In the genomic region with DNA sequence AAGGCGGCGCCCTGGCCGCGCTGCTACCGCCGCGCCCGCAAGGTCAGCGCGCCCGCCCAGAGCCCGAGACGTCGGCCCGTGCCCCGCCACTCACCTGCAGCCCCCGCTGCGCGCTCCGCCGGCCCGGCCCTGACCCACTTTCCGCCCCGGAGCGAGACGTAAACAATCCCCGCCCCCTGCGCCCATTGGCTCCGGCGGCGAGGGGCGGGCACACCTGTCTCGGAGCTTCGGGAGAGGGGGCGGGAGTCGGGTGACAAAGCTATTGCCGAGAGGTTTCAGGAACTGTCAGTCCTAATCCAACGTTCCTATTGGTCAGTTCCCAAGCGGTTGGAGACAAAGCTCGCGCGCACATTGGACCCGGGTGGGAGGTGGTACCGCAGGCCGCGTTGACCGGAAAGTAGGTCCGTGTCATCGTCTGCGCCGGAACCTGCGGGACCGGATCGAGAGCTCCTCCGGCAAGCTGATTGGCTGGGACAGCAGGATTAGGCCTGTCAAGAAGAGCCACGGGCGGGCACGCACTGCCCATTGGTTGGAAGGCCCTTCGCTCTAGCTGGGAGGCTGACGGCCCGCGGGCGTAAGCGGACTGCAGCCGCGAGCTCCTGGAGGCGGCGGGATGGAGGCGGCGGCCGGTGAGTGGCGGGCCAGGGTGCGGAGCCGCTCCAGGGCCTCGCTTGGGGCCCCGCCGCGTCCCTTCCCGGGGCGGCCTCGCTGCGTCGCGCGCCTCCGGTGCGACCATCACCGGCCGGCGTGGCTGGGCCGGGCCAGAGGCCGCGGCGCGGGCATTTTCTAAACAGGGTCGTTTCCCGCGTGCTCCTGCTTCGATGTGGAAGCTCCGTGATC, we compare ENCODE assay signal across 1 cellular context.
TF ChIP-seq lines count a peak whose summit lies in the region.

A gene with protein sequence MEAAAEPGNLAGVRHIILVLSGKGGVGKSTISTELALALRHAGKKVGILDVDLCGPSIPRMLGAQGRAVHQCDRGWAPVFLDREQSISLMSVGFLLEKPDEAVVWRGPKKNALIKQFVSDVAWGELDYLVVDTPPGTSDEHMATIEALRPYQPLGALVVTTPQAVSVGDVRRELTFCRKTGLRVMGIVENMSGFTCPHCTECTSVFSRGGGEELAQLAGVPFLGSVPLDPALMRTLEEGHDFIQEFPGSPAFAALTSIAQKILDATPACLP (plus strand): TSS at position 553 of the 840 bp plus-strand sequence. CDS start 61 bp downstream, at position 614.
A gene (minus strand): TSS at position 164 of the 840 bp plus-strand sequence. CDS start 1,088 bp downstream, outside the sequence.

TF ChIP-seq in HepG2, 621 proteins besides CTCF, POLR2A, EP300 and RAD21 (continued from another document and continues in another):
- peak; percentile 24; the same call in 1 of the 2 replicates for TF ChIP-seq ZNF776 (CRISPR knock-in tag; IDR thresholded peaks at IDR 0.05)
- TF ChIP-seq THAP11 (CRISPR knock-in tag; IDR thresholded peaks at IDR 0.05): peak; percentile 95
- TF ChIP-seq, protein P1, sequence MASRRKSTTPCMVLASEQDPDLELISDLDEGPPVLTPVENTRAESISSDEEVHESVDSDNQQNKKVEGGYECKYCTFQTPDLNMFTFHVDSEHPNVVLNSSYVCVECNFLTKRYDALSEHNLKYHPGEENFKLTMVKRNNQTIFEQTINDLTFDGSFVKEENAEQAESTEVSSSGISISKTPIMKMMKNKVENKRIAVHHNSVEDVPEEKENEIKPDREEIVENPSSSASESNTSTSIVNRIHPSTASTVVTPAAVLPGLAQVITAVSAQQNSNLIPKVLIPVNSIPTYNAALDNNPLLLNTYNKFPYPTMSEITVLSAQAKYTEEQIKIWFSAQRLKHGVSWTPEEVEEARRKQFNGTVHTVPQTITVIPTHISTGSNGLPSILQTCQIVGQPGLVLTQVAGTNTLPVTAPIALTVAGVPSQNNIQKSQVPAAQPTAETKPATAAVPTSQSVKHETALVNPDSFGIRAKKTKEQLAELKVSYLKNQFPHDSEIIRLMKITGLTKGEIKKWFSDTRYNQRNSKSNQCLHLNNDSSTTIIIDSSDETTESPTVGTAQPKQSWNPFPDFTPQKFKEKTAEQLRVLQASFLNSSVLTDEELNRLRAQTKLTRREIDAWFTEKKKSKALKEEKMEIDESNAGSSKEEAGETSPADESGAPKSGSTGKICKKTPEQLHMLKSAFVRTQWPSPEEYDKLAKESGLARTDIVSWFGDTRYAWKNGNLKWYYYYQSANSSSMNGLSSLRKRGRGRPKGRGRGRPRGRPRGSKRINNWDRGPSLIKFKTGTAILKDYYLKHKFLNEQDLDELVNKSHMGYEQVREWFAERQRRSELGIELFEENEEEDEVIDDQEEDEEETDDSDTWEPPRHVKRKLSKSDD (CRISPR knock-in tag; IDR thresholded peaks at IDR 0.05; ENCODE audit: low read depth): no peak
- TF ChIP-seq, protein P2, sequence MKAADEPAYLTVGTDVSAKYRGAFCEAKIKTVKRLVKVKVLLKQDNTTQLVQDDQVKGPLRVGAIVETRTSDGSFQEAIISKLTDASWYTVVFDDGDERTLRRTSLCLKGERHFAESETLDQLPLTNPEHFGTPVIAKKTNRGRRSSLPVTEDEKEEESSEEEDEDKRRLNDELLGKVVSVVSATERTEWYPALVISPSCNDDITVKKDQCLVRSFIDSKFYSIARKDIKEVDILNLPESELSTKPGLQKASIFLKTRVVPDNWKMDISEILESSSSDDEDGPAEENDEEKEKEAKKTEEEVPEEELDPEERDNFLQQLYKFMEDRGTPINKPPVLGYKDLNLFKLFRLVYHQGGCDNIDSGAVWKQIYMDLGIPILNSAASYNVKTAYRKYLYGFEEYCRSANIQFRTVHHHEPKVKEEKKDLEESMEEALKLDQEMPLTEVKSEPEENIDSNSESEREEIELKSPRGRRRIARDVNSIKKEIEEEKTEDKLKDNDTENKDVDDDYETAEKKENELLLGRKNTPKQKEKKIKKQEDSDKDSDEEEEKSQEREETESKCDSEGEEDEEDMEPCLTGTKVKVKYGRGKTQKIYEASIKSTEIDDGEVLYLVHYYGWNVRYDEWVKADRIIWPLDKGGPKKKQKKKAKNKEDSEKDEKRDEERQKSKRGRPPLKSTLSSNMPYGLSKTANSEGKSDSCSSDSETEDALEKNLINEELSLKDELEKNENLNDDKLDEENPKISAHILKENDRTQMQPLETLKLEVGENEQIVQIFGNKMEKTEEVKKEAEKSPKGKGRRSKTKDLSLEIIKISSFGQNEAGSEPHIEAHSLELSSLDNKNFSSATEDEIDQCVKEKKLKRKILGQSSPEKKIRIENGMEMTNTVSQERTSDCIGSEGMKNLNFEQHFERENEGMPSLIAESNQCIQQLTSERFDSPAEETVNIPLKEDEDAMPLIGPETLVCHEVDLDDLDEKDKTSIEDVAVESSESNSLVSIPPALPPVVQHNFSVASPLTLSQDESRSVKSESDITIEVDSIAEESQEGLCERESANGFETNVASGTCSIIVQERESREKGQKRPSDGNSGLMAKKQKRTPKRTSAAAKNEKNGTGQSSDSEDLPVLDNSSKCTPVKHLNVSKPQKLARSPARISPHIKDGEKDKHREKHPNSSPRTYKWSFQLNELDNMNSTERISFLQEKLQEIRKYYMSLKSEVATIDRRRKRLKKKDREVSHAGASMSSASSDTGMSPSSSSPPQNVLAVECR (CRISPR knock-in tag; IDR thresholded peaks at IDR 0.05; ENCODE audit: borderline replicate concordance): peak; percentile 76
- TF ChIP-seq MAZ (IDR thresholded peaks at IDR 0.05; ENCODE audit: borderline replicate concordance, low read depth, low read length): peak; percentile 74; the same call in 1 of the 2 replicates
- TF ChIP-seq MAZ (CRISPR knock-in tag; IDR thresholded peaks at IDR 0.05; ENCODE audit: low read depth): peak; percentile 80
- TF ChIP-seq, protein P3, sequence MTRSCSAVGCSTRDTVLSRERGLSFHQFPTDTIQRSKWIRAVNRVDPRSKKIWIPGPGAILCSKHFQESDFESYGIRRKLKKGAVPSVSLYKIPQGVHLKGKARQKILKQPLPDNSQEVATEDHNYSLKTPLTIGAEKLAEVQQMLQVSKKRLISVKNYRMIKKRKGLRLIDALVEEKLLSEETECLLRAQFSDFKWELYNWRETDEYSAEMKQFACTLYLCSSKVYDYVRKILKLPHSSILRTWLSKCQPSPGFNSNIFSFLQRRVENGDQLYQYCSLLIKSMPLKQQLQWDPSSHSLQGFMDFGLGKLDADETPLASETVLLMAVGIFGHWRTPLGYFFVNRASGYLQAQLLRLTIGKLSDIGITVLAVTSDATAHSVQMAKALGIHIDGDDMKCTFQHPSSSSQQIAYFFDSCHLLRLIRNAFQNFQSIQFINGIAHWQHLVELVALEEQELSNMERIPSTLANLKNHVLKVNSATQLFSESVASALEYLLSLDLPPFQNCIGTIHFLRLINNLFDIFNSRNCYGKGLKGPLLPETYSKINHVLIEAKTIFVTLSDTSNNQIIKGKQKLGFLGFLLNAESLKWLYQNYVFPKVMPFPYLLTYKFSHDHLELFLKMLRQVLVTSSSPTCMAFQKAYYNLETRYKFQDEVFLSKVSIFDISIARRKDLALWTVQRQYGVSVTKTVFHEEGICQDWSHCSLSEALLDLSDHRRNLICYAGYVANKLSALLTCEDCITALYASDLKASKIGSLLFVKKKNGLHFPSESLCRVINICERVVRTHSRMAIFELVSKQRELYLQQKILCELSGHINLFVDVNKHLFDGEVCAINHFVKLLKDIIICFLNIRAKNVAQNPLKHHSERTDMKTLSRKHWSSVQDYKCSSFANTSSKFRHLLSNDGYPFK (CRISPR knock-in tag; IDR thresholded peaks at IDR 0.05; ENCODE audit: borderline replicate concordance): peak; percentile 32; the same call in 1 of the 2 replicates
- TF ChIP-seq, protein P4, sequence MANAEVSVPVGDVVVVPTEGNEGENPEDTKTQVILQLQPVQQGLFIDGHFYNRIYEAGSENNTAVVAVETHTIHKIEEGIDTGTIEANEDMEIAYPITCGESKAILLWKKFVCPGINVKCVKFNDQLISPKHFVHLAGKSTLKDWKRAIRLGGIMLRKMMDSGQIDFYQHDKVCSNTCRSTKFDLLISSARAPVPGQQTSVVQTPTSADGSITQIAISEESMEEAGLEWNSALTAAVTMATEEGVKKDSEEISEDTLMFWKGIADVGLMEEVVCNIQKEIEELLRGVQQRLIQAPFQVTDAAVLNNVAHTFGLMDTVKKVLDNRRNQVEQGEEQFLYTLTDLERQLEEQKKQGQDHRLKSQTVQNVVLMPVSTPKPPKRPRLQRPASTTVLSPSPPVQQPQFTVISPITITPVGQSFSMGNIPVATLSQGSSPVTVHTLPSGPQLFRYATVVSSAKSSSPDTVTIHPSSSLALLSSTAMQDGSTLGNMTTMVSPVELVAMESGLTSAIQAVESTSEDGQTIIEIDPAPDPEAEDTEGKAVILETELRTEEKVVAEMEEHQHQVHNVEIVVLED (CRISPR knock-in tag; IDR thresholded peaks at IDR 0.05; ENCODE audit: borderline replicate concordance): peak; percentile 83
- peak; percentile 83 for TF ChIP-seq FOXK1 (CRISPR knock-in tag; IDR thresholded peaks at IDR 0.05; ENCODE audit: borderline replicate concordance, low read depth)
- peak; percentile 85 for TF ChIP-seq RBFOX2 (IDR thresholded peaks at IDR 0.05; ENCODE audit: low read depth, low read length)
- TF ChIP-seq RNF2 (conservative IDR thresholded peaks at IDR 0.05; ENCODE audit: low read depth): 0 out of 2 replicates have a peak, but pooled peaks have one; percentile 20
- TF ChIP-seq KDM5A (IDR thresholded peaks at IDR 0.05; ENCODE audit: borderline replicate concordance, low read length): peak; percentile 36; the same call in 1 of the 2 replicates
- TF ChIP-seq, protein P5, sequence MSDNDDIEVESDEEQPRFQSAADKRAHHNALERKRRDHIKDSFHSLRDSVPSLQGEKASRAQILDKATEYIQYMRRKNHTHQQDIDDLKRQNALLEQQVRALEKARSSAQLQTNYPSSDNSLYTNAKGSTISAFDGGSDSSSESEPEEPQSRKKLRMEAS (IDR thresholded peaks at IDR 0.05): peak; percentile 18
- TF ChIP-seq, protein P6, sequence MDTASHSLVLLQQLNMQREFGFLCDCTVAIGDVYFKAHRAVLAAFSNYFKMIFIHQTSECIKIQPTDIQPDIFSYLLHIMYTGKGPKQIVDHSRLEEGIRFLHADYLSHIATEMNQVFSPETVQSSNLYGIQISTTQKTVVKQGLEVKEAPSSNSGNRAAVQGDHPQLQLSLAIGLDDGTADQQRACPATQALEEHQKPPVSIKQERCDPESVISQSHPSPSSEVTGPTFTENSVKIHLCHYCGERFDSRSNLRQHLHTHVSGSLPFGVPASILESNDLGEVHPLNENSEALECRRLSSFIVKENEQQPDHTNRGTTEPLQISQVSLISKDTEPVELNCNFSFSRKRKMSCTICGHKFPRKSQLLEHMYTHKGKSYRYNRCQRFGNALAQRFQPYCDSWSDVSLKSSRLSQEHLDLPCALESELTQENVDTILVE (CRISPR knock-in tag; IDR thresholded peaks at IDR 0.05): peak; percentile 81; the same call in 1 of the 2 replicates
- TF ChIP-seq ARID2 (CRISPR knock-in tag; IDR thresholded peaks at IDR 0.05; ENCODE audit: borderline replicate concordance): no peak
- peak; percentile 14 for TF ChIP-seq TEAD3 (CRISPR knock-in tag; optimal IDR thresholded peaks at IDR 0.05; ENCODE audit: borderline replicate concordance)
- TF ChIP-seq, protein P7, sequence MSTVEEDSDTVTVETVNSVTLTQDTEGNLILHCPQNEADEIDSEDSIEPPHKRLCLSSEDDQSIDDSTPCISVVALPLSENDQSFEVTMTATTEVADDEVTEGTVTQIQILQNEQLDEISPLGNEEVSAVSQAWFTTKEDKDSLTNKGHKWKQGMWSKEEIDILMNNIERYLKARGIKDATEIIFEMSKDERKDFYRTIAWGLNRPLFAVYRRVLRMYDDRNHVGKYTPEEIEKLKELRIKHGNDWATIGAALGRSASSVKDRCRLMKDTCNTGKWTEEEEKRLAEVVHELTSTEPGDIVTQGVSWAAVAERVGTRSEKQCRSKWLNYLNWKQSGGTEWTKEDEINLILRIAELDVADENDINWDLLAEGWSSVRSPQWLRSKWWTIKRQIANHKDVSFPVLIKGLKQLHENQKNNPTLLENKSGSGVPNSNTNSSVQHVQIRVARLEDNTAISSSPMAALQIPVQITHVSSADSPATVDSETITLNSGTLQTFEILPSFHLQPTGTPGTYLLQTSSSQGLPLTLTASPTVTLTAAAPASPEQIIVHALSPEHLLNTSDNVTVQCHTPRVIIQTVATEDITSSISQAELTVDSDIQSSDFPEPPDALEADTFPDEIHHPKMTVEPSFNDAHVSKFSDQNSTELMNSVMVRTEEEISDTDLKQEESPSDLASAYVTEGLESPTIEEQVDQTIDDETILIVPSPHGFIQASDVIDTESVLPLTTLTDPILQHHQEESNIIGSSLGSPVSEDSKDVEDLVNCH (CRISPR knock-in tag; IDR thresholded peaks at IDR 0.05): no peak
- TF ChIP-seq, protein P8, sequence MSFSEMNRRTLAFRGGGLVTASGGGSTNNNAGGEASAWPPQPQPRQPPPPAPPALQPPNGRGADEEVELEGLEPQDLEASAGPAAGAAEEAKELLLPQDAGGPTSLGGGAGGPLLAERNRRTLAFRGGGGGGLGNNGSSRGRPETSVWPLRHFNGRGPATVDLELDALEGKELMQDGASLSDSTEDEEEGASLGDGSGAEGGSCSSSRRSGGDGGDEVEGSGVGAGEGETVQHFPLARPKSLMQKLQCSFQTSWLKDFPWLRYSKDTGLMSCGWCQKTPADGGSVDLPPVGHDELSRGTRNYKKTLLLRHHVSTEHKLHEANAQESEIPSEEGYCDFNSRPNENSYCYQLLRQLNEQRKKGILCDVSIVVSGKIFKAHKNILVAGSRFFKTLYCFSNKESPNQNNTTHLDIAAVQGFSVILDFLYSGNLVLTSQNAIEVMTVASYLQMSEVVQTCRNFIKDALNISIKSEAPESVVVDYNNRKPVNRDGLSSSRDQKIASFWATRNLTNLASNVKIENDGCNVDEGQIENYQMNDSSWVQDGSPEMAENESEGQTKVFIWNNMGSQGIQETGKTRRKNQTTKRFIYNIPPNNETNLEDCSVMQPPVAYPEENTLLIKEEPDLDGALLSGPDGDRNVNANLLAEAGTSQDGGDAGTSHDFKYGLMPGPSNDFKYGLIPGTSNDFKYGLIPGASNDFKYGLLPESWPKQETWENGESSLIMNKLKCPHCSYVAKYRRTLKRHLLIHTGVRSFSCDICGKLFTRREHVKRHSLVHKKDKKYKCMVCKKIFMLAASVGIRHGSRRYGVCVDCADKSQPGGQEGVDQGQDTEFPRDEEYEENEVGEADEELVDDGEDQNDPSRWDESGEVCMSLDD (CRISPR knock-in tag; IDR thresholded peaks at IDR 0.05; ENCODE audit: borderline replicate concordance): no peak
- TF ChIP-seq, protein P9, sequence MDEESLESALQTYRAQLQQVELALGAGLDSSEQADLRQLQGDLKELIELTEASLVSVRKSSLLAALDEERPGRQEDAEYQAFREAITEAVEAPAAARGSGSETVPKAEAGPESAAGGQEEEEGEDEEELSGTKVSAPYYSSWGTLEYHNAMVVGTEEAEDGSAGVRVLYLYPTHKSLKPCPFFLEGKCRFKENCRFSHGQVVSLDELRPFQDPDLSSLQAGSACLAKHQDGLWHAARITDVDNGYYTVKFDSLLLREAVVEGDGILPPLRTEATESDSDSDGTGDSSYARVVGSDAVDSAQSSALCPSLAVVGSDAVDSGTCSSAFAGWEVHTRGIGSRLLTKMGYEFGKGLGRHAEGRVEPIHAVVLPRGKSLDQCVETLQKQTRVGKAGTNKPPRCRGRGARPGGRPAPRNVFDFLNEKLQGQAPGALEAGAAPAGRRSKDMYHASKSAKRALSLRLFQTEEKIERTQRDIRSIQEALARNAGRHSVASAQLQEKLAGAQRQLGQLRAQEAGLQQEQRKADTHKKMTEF (CRISPR knock-in tag; IDR thresholded peaks at IDR 0.05): peak; percentile 27; the same call in 1 of the 2 replicates
- TF ChIP-seq, protein P10, sequence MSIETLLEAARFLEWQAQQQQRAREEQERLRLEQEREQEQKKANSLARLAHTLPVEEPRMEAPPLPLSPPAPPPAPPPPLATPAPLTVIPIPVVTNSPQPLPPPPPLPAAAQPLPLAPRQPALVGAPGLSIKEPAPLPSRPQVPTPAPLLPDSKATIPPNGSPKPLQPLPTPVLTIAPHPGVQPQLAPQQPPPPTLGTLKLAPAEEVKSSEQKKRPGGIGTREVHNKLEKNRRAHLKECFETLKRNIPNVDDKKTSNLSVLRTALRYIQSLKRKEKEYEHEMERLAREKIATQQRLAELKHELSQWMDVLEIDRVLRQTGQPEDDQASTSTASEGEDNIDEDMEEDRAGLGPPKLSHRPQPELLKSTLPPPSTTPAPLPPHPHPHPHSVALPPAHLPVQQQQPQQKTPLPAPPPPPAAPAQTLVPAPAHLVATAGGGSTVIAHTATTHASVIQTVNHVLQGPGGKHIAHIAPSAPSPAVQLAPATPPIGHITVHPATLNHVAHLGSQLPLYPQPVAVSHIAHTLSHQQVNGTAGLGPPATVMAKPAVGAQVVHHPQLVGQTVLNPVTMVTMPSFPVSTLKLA (IDR thresholded peaks at IDR 0.05): peak; percentile 77
